Comparison of ENCODE assay signal across 7 cellular contexts in genomic region chr6:34437644-34437970, GRCh38. TPM values are rescaled to one million over a fixed set of nuclear protein-coding genes. Genes with fewer than 3 reads are reported as not detected.
"Had no signal": no experiment of that assay in that cellular context is flagged by ENCODE, and none has a peak within 500 bp of the region (broad histone marks: within the 10 kb centered on the region; RNA-seq: fewer than 3 reads in every experiment).

No MANE protein-coding gene starts in this region.

- H3K27ac Mint-ChIP-seq: GM23338, H9 had no signal

- H3K4me3 ChIP-seq: GM23338, K562 had no signal

- DNase-seq: H9, HCEC 1CT, IMR-90 had no signal

- H2AFZ ChIP-seq: GM23338 had no signal

- H3K4me3 Mint-ChIP-seq: GM23338, H9 had no signal

- H3K27ac ChIP-seq: HL-60 had no signal

- H3K4me2 ChIP-seq: GM23338 had no signal

- H3K4me1 Mint-ChIP-seq: GM23338, H9 had no signal

RNA-seq across cellular contexts. Expression of gene PACSIN1, which starts 28.3 kb away (rescaled TPM):
- total RNA-seq: HT1080, IMR-90 had no signal
